Comparison of ENCODE assay signal across 8 cellular contexts in genomic region chr1:23800396-23801337, GRCh38. TPM values are rescaled to one million over a fixed set of nuclear protein-coding genes. Genes with fewer than 3 reads are reported as not detected.
A peak's percentile ranks its signal among the peaks of the same experiment; 100 is the strongest.
DNase-seq lines count a peak whose midpoint lies in the region; ATAC-seq and TF ChIP-seq lines count a peak whose summit lies in the region.

GALE (minus strand) TSS chr1:23800754; CDS start chr1:23799007, 1,747 bp downstream.

- peak within 1 kb of the TSS; percentile 98 for H3K27ac ChIP-seq in left ventricle myocardium inferior (replicated peaks)
- peak within 1 kb of the TSS; percentile 98 for H3K27ac ChIP-seq in psoas muscle
- H3K27ac ChIP-seq in urinary bladder (ENCODE audit: low read depth): peak within 1 kb of the TSS; percentile 90

- peaks cover 26% of the 10 kb centered on the region for H3K4me1 Mint-ChIP-seq in T-helper 17 cell

- intact Hi-C loops in left ventricle myocardium inferior (cut with micrococcal nuclease): no loop called here
- intact Hi-C loops in psoas muscle (cut with DNase I): no loop called here

- H3K27ac Mint-ChIP-seq in T-helper 17 cell: peak within 1 kb of the TSS; percentile 92

- no peaks in the 10 kb centered on the region for H3K9me3 ChIP-seq in T-helper 17 cell (ENCODE audit: control insufficient read depth, low read length, poor library complexity, severe bottlenecking)
- no peaks in the 10 kb centered on the region for H3K9me3 ChIP-seq in left ventricle myocardium inferior (replicated peaks)
- no peaks in the 10 kb centered on the region for H3K9me3 ChIP-seq in psoas muscle

- peaks cover 5% of the 10 kb centered on the region for H3K36me3 Mint-ChIP-seq in T-helper 17 cell (ENCODE audit: low read depth)

- 0% methylated on average over 54 to 83 of the region's 83 CpGs for WGBS in psoas muscle, 3 donors
- under 1% methylated on average over 83 of the region's 83 CpGs for WGBS in urinary bladder

- no peaks in the 10 kb centered on the region for H3K27me3 Mint-ChIP-seq in T-helper 17 cell

- ATAC-seq in HG02852 (IDR thresholded peaks at IDR 0.05; ENCODE audit: unreplicated experiment) (peak; percentile 86), T-helper 17 cell (peak; percentile 93), psoas muscle (peak; percentile 95 to 97 (median 96))

- H3K36me3 ChIP-seq in left ventricle myocardium inferior (peaks cover 17% of the 10 kb centered on the region), psoas muscle (ENCODE audit: insufficient read depth in 1 of 2, low read depth in 1 of 2) (peaks cover 0 to 51% of the 10 kb centered on the region in 2 donors), urinary bladder (ENCODE audit: insufficient read depth) (no peaks in the 10 kb centered on the region)

- H3K4me1 ChIP-seq in left ventricle myocardium inferior (peaks cover 41% of the 10 kb centered on the region), psoas muscle (peaks cover 13% of the 10 kb centered on the region), urinary bladder (ENCODE audit: insufficient read depth) (no peaks in the 10 kb centered on the region)

- DNase-seq in GM12865 (ENCODE audit: low read depth) (peak; percentile 98), NCI-H1694 treated with DMSO at 0.1 percent for 48 hours (lab: John Stamatoyannopoulos, UW) (peak; percentile 76), T-helper 17 cell (peak; percentile 92 to 98 (median 96)), amygdala (lab: John Stamatoyannopoulos, UW) (peak; percentile 67 to 97 (median 92)), left ventricle myocardium inferior (peak; percentile 98), psoas muscle (peak; percentile 99)

- peak within 1 kb of the TSS; percentile 93 for H3K4me3 Mint-ChIP-seq in T-helper 17 cell

- H3K27me3 ChIP-seq in left ventricle myocardium inferior (ENCODE audit: low read depth) (no peaks in the 10 kb centered on the region), psoas muscle (ENCODE audit: insufficient read depth in 3 of 3, low read length in 2 of 3) (no peaks in the 10 kb centered on the region)

- no peak for TF ChIP-seq CTCF in GM12865 (IDR thresholded peaks at IDR 0.05; ENCODE audit: insufficient read depth, low read depth, low read length, missing control alignments)
- no peak for TF ChIP-seq CTCF in left ventricle myocardium inferior (IDR thresholded peaks at IDR 0.05; ENCODE audit: borderline replicate concordance)
- TF ChIP-seq CTCF in psoas muscle (IDR thresholded peaks at IDR 0.05): no peak

- H3K4me3 ChIP-seq in GM12865 (ENCODE audit: low read depth, low read length) (peak within 1 kb of the TSS; percentile 85), left ventricle myocardium inferior (peak within 1 kb of the TSS; percentile 97), psoas muscle (peak within 1 kb of the TSS; percentile 97), urinary bladder (ENCODE audit: low read depth, low read length) (peak within 1 kb of the TSS; percentile 58)

RNA-seq across cellular contexts. Expression of gene GALE, which starts in this region (rescaled TPM):
- total RNA-seq in T-helper 17 cell (1 to 10 TPM; 9.1 to 9.5 TPM), left ventricle myocardium inferior (6.3 TPM), psoas muscle (1 to 10 TPM; 6.4 to 7.7 (median 6.9) TPM), urinary bladder (11.2 TPM)
- polyA plus RNA-seq in psoas muscle (10 to 100 TPM in 2 of 3 donors, 1 to 10 TPM in 1; 8.5 to 69.9 (median 11.2) TPM), urinary bladder (20.2 TPM)

Comparison
In these comparisons a context has a peak if more than half of its experiments do, and no peak if none do; other contexts are left out.
1. Peak in every context shown above with its lines: DNase-seq, ATAC-seq, H3K4me3 ChIP-seq and H3K27ac ChIP-seq.